ENCODE assay signal across 16 cellular contexts in the genomic region with DNA sequence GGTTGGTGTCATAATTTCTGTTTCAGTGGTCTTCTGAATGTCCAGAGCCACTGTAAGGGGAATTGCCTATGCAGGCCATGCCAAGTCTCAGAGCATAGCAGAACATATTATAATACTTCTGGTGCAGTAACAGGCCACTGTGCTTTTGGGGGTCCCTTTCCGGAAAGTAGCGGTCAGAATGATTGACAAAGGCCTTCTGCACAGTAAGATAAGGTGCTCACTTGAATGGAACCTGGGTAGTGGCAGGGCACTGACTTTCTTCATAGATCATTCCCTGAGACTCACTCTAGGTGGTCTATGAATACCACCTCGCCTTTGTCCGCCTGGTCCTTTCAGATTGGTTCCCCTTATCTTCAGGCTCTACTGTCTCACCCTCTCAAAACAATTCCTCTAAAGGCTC.
"Had no signal": no experiment of that assay in that cellular context is flagged by ENCODE, and none has a peak within 500 bp of the region (broad histone marks: within the 10 kb centered on the region; RNA-seq: fewer than 3 reads in every experiment).

No MANE protein-coding gene starts in this region.

- H3K36me3 Mint-ChIP-seq: mesothelial cell of epicardium, naive B cell had no signal

- DNase-seq: dermis blood vessel endothelial cell; dorsolateral prefrontal cortex; effector CD4-positive, alpha-beta T cell; effector memory CD4-positive, alpha-beta T cell; foreskin keratinocyte; heart left ventricle; hippocampal formation; left cardiac atrium; left lung; left ventricle myocardium superior; lower lobe of right lung; mesenchymal stem cell; mucosa of descending colon; naive B cell had no signal

- H3K4me3 Mint-ChIP-seq: mesothelial cell of epicardium, naive B cell had no signal

- H3K27ac Mint-ChIP-seq: mesothelial cell of epicardium, naive B cell had no signal

- ATAC-seq: foreskin keratinocyte, gastroesophageal sphincter, heart left ventricle, left cardiac atrium, left lung, left ventricle myocardium superior, lower lobe of right lung, mucosa of descending colon had no signal

- H3K4me1 Mint-ChIP-seq: naive B cell had no signal
